ENCODE assay signal across 8 cellular contexts in the genomic region with DNA sequence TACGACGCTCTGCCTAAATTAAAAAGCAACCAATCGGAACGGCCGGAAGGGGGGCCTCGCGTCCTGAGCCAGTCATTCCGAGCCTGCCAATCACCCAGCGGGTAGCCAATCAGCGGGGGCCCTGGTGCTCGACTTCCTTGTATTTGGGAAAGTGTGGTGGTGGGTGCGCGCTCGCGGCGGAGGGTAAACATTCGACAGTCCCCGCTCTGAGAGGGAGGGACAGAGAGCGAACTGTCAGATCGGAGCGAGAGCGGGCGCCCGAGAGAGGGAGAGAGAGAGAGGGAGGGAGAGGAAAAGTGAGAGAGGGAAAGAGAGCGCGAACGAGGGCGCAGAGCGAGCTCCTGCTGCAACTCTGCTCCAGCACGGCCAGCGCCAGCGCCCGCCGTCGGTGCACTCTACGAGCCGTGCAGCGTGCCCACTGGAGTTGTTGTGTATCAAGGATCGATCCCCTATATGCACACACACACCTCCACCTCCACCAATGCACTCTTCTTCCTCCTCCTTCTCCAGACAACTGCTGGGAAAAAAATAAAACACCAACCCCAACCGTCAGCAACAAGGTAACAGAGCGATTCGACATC. TPM values are rescaled to one million over a fixed set of nuclear protein-coding genes. Genes with fewer than 3 reads are reported as not detected.
DNase-seq lines count a peak whose midpoint lies in the region; ATAC-seq, FAIRE-seq and TF ChIP-seq lines count a peak whose summit lies in the region.

A gene (plus strand): TSS at position 190 of the 581 bp plus-strand sequence. CDS start 1,396 bp downstream, outside the sequence.

- 9% methylated on average over 37 of the region's 42 CpGs for WGBS in GM12878 (ENCODE audit: insufficient coverage, insufficient replicate concordance, low lambda C conversion rate, missing lambda C conversion rate)
- WGBS in spleen, 5 donors, result 2 to 6% (median 3%) methylated on average over 40 to 42 of the region's 42 CpGs

- H3K36me3 ChIP-seq in GM12878 (ENCODE audit: control insufficient read depth in 2 of 2, insufficient read depth in 2 of 2, low read length in 1 of 2), result no peaks in the 10 kb centered on the region
- no peaks in the 10 kb centered on the region for H3K36me3 ChIP-seq in spleen

- RAD21 ChIA-PET in GM12878 (lab: Charles Lee; ENCODE audit: unreplicated experiment), result no interaction called here

- peak within 1 kb of the TSS; percentile 27; the same call in 1 of the 2 replicates for H3K4me3 ChIP-seq in GM12878
- H3K4me3 ChIP-seq in spleen, result peak within 1 kb of the TSS; percentile 1 to 69 (median 39)

- peaks cover 0 to under 1% (median 0%) of the 10 kb centered on the region in 3 donors for H3K36me3 Mint-ChIP-seq in immature natural killer cell

- peak within 1 kb of the TSS; percentile 64 for H3K4me2 ChIP-seq in GM12878 (ENCODE audit: control insufficient read depth, insufficient read depth)

- H3K27ac ChIP-seq in GM12878 (ENCODE audit: control insufficient read depth, insufficient read depth) (no peak within 1 kb of the TSS), spleen (no peak within 1 kb of the TSS)

- H3K27me3 Mint-ChIP-seq in immature natural killer cell (ENCODE audit: low read depth in 3 of 3), result peaks cover 48 to 74% (median 63%) of the 10 kb centered on the region in 3 donors

- intact Hi-C loops in Right ventricle myocardium inferior (cut with DNase I) (no loop called here), cardiac septum (cut with DNase I) (loop anchor here (5.0 kb wide), 1 partner anchor 197 kb away; no protein-coding TSS in a partner anchor), GM12878 (cut with micrococcal nuclease; ENCODE audit: unreplicated experiment) (no loop called here), spleen (cut with DNase I; ENCODE audit: low total_unique reads) (no loop called here)

- H3K27me3 ChIP-seq in GM12878 (replicated peaks in 1 of 2; ENCODE audit: control insufficient read depth in 2 of 2, insufficient read depth in 2 of 2, low read length in 1 of 2), result peaks cover 13 to 24% of the 10 kb centered on the region in 2 experiments
- peaks cover 19 to 97% (median 87%) of the 10 kb centered on the region in 7 donors for H3K27me3 ChIP-seq in spleen (replicated peaks in 1 of 7)

- H3K4me1 ChIP-seq in GM12878 (ENCODE audit: control insufficient read depth, insufficient read depth, low read length), result no peaks in the 10 kb centered on the region
- H3K4me1 ChIP-seq in spleen, result peaks cover 26 to 69% (median 53%) of the 10 kb centered on the region in 6 donors

- DNase-seq in Right ventricle myocardium inferior (ENCODE audit: missing footprints), result peak; percentile 80
- no peak for DNase-seq in cardiac septum (ENCODE audit: low spot score)
- DNase-seq in NCI-H82 (lab: John Stamatoyannopoulos, UW), result peak; percentile 83
- DNase-seq in GM12878 (ENCODE audit: low read depth, low spot score), result no peak
- DNase-seq in immature natural killer cell, result peak; percentile 59 to 63 (median 61)
- DNase-seq in spleen, result no peak
- DNase-seq in GOT3 (lab: John Stamatoyannopoulos, UW), result no peak

- H3K9me3 Mint-ChIP-seq in immature natural killer cell, result peaks cover 0 to 24% (median 6%) of the 10 kb centered on the region in 6 donors

- H4K20me1 ChIP-seq in GM12878 (ENCODE audit: control insufficient read depth, insufficient read depth), result no peaks in the 10 kb centered on the region

- peak within 1 kb of the TSS in 5 of 6 donors; percentile 71 to 81 (median 72) for H3K27ac Mint-ChIP-seq in immature natural killer cell

- in situ Hi-C loops in GM12878 (cut with MboI), result loop anchor here (25.0 kb wide), 1 partner anchor 817 kb away; no protein-coding TSS in a partner anchor

- no peak for TF ChIP-seq POLR2A in GM12878 (IDR thresholded peaks at IDR 0.05; ENCODE audit: low read depth, low read length)
- no peak for TF ChIP-seq POLR2A in spleen (IDR thresholded peaks at IDR 0.05)

- POLR2A ChIA-PET in GM12878 (lab: Charles Lee), result no interaction called here

- no peak for TF ChIP-seq CTCF in GM12878 (IDR thresholded peaks at IDR 0.05 in 2 of 3, conservative IDR thresholded peaks at IDR 0.05 in 1 of 3; ENCODE audit: control insufficient read depth in 2 of 3, extremely low read depth in 1 of 3, insufficient read depth in 1 of 3, low read depth in 3 of 3, low read length in 3 of 3)
- no peak for TF ChIP-seq CTCF in spleen (IDR thresholded peaks at IDR 0.05 in 8 of 11, conservative IDR thresholded peaks at IDR 0.05 in 3 of 11)

- H3K9ac ChIP-seq in GM12878 (ENCODE audit: control insufficient read depth, insufficient read depth, low read length), result no peak within 1 kb of the TSS

- FAIRE-seq in GM12878 (lab: Jason Lieb, UNC), result no peak

- no peak for TF ChIP-seq EP300 in GM12878 (IDR thresholded peaks at IDR 0.05; ENCODE audit: borderline replicate concordance in 1 of 2, control insufficient read depth in 1 of 2, low read depth in 2 of 2, low read length in 2 of 2)

- H3K4me3 Mint-ChIP-seq in immature natural killer cell, result peak within 1 kb of the TSS; percentile 89 to 95 (median 93)

- peaks cover 44 to 57% of the 10 kb centered on the region in 2 donors for H3K4me1 Mint-ChIP-seq in immature natural killer cell

- TF ChIP-seq RAD21 in GM12878 (IDR thresholded peaks at IDR 0.05; ENCODE audit: insufficient read depth, low read depth, low read length), result no peak

- H3K9me3 ChIP-seq in GM12878 (replicated peaks; ENCODE audit: control insufficient read depth, insufficient read depth, low read length), result peaks cover 4% of the 10 kb centered on the region; the same call in 1 of the 3 replicates
- H3K9me3 ChIP-seq in spleen, result peaks cover 0 to 6% (median 0%) of the 10 kb centered on the region in 8 donors

- SMC1A ChIA-PET in GM12878 (lab: Charles Lee; ENCODE audit: uncharacterized antibody, unreplicated experiment), result no interaction called here

- H3K79me2 ChIP-seq in GM12878 (ENCODE audit: control insufficient read depth, insufficient read depth, low read length), result no peaks in the 10 kb centered on the region

- no peak within 1 kb of the TSS for H2AFZ ChIP-seq in GM12878 (ENCODE audit: control insufficient read depth, low read depth, low read length)

- no TSS peak for BruUV-seq in GM12878 (replicated peaks; lab: Mats Ljungman, UMichigan)

- CTCF ChIA-PET in GM12878 (lab: Yijun Ruan, JAX), result no interaction called here

- ATAC-seq in Right ventricle myocardium inferior (peak; percentile 23), GM12878 (no peak), GM19324 (IDR thresholded peaks at IDR 0.05; ENCODE audit: low FRiP score, unreplicated experiment) (no peak)

TF ChIP-seq in GM12878, 131 proteins besides CTCF, POLR2A, EP300 and RAD21 (continues in another document):
- TF ChIP-seq, protein P1, sequence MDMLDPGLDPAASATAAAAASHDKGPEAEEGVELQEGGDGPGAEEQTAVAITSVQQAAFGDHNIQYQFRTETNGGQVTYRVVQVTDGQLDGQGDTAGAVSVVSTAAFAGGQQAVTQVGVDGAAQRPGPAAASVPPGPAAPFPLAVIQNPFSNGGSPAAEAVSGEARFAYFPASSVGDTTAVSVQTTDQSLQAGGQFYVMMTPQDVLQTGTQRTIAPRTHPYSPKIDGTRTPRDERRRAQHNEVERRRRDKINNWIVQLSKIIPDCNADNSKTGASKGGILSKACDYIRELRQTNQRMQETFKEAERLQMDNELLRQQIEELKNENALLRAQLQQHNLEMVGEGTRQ (IDR thresholded peaks at IDR 0.05; ENCODE audit: borderline replicate concordance, low read depth, low read length), result no peak
- TF ChIP-seq PAX8 (IDR thresholded peaks at IDR 0.05) (no peak), CHD1 (IDR thresholded peaks at IDR 0.05; ENCODE audit: low read depth, low read length) (no peak)
- TF ChIP-seq, protein P2, sequence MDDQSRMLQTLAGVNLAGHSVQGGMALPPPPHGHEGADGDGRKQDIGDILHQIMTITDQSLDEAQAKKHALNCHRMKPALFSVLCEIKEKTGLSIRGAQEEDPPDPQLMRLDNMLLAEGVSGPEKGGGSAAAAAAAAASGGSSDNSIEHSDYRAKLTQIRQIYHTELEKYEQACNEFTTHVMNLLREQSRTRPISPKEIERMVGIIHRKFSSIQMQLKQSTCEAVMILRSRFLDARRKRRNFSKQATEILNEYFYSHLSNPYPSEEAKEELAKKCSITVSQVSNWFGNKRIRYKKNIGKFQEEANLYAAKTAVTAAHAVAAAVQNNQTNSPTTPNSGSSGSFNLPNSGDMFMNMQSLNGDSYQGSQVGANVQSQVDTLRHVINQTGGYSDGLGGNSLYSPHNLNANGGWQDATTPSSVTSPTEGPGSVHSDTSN (IDR thresholded peaks at IDR 0.05; ENCODE audit: insufficient replicate concordance, low read depth, low read length), result peak; percentile 67
- TF ChIP-seq, protein P3, sequence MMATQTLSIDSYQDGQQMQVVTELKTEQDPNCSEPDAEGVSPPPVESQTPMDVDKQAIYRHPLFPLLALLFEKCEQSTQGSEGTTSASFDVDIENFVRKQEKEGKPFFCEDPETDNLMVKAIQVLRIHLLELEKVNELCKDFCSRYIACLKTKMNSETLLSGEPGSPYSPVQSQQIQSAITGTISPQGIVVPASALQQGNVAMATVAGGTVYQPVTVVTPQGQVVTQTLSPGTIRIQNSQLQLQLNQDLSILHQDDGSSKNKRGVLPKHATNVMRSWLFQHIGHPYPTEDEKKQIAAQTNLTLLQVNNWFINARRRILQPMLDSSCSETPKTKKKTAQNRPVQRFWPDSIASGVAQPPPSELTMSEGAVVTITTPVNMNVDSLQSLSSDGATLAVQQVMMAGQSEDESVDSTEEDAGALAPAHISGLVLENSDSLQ (IDR thresholded peaks at IDR 0.05), result peak; percentile 68

RNA-seq across cellular contexts. Expression of the gene that starts here (rescaled TPM):
- not detected for total RNA-seq in Right ventricle myocardium inferior
- 0.11 TPM for total RNA-seq in cardiac septum
- not detected in 2 replicates for total RNA-seq in GM12878 (2013; cell fraction: nucleolus; rRNA removed)
- total RNA-seq in GM12878 (2014; rRNA removed), result not detected in 2 replicates
- total RNA-seq in GM12878 (2014; rRNA removed; fragmentation: Illumina TruSeq; extraction: Trizol), result not detected in 2 replicates
- not detected in 2 replicates for total RNA-seq in GM12878 (2021)
- polyA plus RNA-seq in GM12878 (2011; ENCODE audit: low read depth), result not detected
- not detected in 2 replicates for polyA plus RNA-seq in GM12878 (2011; rRNA removed)
- not detected in 2 replicates for polyA plus RNA-seq in GM12878 (2011; cell fraction: cytosol; rRNA removed)
- not detected in 2 replicates for polyA plus RNA-seq in GM12878 (2011; cell fraction: nucleus; rRNA removed)
- polyA plus RNA-seq in GM12878 (2012), result not detected in 2 replicates
- not detected in 2 replicates for polyA plus RNA-seq in GM12878 (2014; fragmentation: Illumina TruSeq; extraction: Trizol)
- polyA plus RNA-seq in GM12878 (2014; fragmentation: Nextera tagmentation; extraction: Ambion mirVana), result not detected
- polyA plus RNA-seq in GM12878 (2014; rRNA removed), result not detected in 2 replicates
- not detected for polyA plus RNA-seq in GM12878 (2016; fragmentation: Nextera tagmentation; extraction: Ambion mirVana)
- polyA minus RNA-seq in GM12878 (2011; rRNA and poly(A)+ RNA removed), result not detected in 2 replicates
- polyA minus RNA-seq in GM12878 (2011; cell fraction: cytosol; rRNA and poly(A)+ RNA removed), result not detected in 2 replicates
- not detected in 2 replicates for polyA minus RNA-seq in GM12878 (2011; cell fraction: nucleus; rRNA and poly(A)+ RNA removed)
- polyA plus RNA-seq in immature natural killer cell, result not detected
- total RNA-seq in spleen, result not detected
- not detected for polyA plus RNA-seq in spleen

Comparison
In these comparisons a context has a peak if more than half of its experiments do, and no peak if none do; other contexts are left out.
1. Peak in DNase-seq and ATAC-seq in Right ventricle myocardium inferior; RNA of the gene not detected or under 1 TPM.
2. Peak in DNase-seq in immature natural killer cell; RNA of the gene not detected or under 1 TPM.